ENCODE assay signal across 8 cellular contexts in genomic region chr11:65718964-65719492, GRCh38.
DNase-seq lines count a peak whose midpoint lies in the region; ATAC-seq and TF ChIP-seq lines count a peak whose summit lies in the region.

No MANE protein-coding gene starts in this region.

- DNase-seq in astrocyte of the spinal cord (ENCODE audit: low read depth, low spot score), result peak; percentile 5
- no peak for DNase-seq in memory B cell (ENCODE audit: low spot score in 2 of 2)
- no peak for DNase-seq in nucleus accumbens (lab: John Stamatoyannopoulos, UW)
- no peak for DNase-seq in NCI-H524 (lab: John Stamatoyannopoulos, UW)

- in situ Hi-C loops in astrocyte of the spinal cord (cut with HindIII; ENCODE audit: low sequenced_read_pairs), result no loop called here

- peaks cover 11% of the 10 kb centered on the region for H3K4me1 ChIP-seq in ACC112 (ENCODE audit: control insufficient read depth, insufficient read depth, low read length, unreplicated experiment)
- no peaks in the 10 kb centered on the region for H3K4me1 ChIP-seq in HUES48 (ENCODE audit: control insufficient read depth, insufficient read depth, low read length)

- H3K27me3 Mint-ChIP-seq in memory B cell, result no peaks in the 10 kb centered on the region

- no peak overlapping the region for H2AFZ ChIP-seq in ACC112 (ENCODE audit: low read length, unreplicated experiment)

- no peak overlapping the region for H3K9ac ChIP-seq in HUES48 (ENCODE audit: low read depth, low read length)

- H3K9me3 Mint-ChIP-seq in memory B cell, result no peaks in the 10 kb centered on the region

- H3K79me2 ChIP-seq in ACC112 (ENCODE audit: control insufficient read depth, insufficient read depth, low read length, unreplicated experiment), result peaks cover 30% of the 10 kb centered on the region

- peak overlapping the region; percentile 93 for H3K4me3 ChIP-seq in ACC112 (ENCODE audit: low read depth, low read length)
- H3K4me3 ChIP-seq in HUES48 (ENCODE audit: low read depth, low read length), result peak overlapping the region; percentile 93; the same call in 1 of the 2 replicates
- peak overlapping the region; percentile 83 for H3K4me3 ChIP-seq in astrocyte of the spinal cord (ENCODE audit: low read depth, low read length)

- H3K27ac Mint-ChIP-seq in memory B cell, result no peak overlapping the region

- no peak for TF ChIP-seq CTCF in astrocyte of the spinal cord (IDR thresholded peaks at IDR 0.05; ENCODE audit: low read depth, low read length)

- H3K36me3 ChIP-seq in ACC112 (ENCODE audit: insufficient read depth, low read length) (0 out of 2 replicates have a peak, but pooled peaks cover 12% of the 10 kb centered on the region), HUES48 (ENCODE audit: control insufficient read depth, insufficient read depth, low read length) (peaks cover 49% of the 10 kb centered on the region)

- H3K4me3 Mint-ChIP-seq in memory B cell, result peak overlapping the region; percentile 95

- peaks cover 21% of the 10 kb centered on the region for H3K36me3 Mint-ChIP-seq in memory B cell

- H3K9me3 ChIP-seq in HUES48 (ENCODE audit: control insufficient read depth, insufficient read depth, low read length), result no peaks in the 10 kb centered on the region

- H3K27ac ChIP-seq in ACC112 (ENCODE audit: low read depth, low read length) (no peak overlapping the region), HUES48 (ENCODE audit: low read depth, low read length) (no peak overlapping the region)

- no peak for ATAC-seq in memory B cell (ENCODE audit: low read depth)
- ATAC-seq in HG03521 (IDR thresholded peaks at IDR 0.05; ENCODE audit: unreplicated experiment), result no peak
- ATAC-seq in GM19463 (IDR thresholded peaks at IDR 0.05; ENCODE audit: unreplicated experiment), result no peak

- H3K4me1 Mint-ChIP-seq in memory B cell, result peaks cover 23% of the 10 kb centered on the region

- no peaks in the 10 kb centered on the region for H3K27me3 ChIP-seq in ACC112 (ENCODE audit: insufficient read depth, low read length)
- no peaks in the 10 kb centered on the region for H3K27me3 ChIP-seq in HUES48 (ENCODE audit: control insufficient read depth, insufficient read depth, low read length)
